In the genomic region with DNA sequence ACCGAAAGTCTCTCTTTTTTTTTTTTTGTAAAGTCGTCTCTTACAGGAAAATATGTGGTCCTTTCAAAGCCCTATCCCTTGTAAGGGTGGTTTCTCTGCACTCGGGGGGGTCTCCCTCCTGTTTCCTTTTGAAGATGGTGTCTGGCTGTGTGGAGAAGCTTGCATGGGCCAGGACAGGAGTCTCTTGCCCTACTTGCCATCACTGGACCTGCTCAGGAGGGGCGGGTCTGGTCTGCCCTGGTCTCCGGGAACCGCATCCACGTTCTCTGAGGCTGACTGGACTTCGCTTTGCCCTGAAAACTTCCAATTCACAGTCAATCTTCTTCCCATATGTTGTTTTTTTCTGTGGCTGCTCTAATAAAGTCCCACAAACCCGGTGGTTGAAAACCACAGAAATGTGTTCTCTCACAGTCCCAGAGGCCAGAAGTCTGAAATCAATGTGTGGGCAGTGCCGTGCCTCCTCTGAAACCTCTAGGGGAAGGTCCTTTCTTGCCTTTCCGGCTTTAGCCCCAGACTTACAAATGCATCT, we compare ENCODE assay signal across 8 cellular contexts.
DNase-seq lines count a peak whose midpoint lies in the region; ATAC-seq lines count a peak whose summit lies in the region.

No MANE protein-coding gene starts in this region.

- DNase-seq in GM04503 (ENCODE audit: low read depth) = peak; percentile 92
- DNase-seq in NAMALWA (ENCODE audit: low spot score) = peak; percentile 42
- DNase-seq in fibroblast of peridontal ligament (ENCODE audit: extremely low read depth) = peak; percentile 94
- DNase-seq in COLO829 (ENCODE audit: low spot score) = no peak
- no peak for DNase-seq in C1 segment of cervical spinal cord (lab: John Stamatoyannopoulos, UW)
- no peak for DNase-seq in NOMO-1 treated with dmso at 0.1 percent for 144 hours (lab: John Stamatoyannopoulos, UW; ENCODE audit: unreplicated experiment)
- no peak for DNase-seq in left lobe of liver (ENCODE audit: low spot score)

- ATAC-seq in GM21723 (IDR thresholded peaks at IDR 0.05; ENCODE audit: unreplicated experiment) (peak; percentile 76), left lobe of liver (no peak)

Comparison
In these comparisons a context has a peak if more than half of its experiments do, and no peak if none do; other contexts are left out.
1. DNase-seq: peak in GM04503 (single experiment), NAMALWA (single experiment) and fibroblast of peridontal ligament (single experiment); none in COLO829 (single experiment), C1 segment of cervical spinal cord (0 of 14), NOMO-1 treated with dmso at 0.1 percent for 144 hours (single experiment) and left lobe of liver (single experiment).